Comparison of ENCODE assay signal across 18 cellular contexts in genomic region chr15:44081223-44082013, GRCh38.
A peak's percentile ranks its signal among the peaks of the same experiment; 100 is the strongest.
DNase-seq lines count a peak whose midpoint lies in the region; ATAC-seq and TF ChIP-seq lines count a peak whose summit lies in the region.
"Had no signal": no experiment of that assay in that cellular context is flagged by ENCODE, and none has a peak within 500 bp of the region (broad histone marks: within the 10 kb centered on the region; RNA-seq: fewer than 3 reads in every experiment).

No MANE protein-coding gene starts in this region.

- H3K4me3 ChIP-seq in aorta (ENCODE audit: low read length in 2 of 2) (no peak overlapping the region), SJCRH30 (no peak overlapping the region)
- H3K4me3 ChIP-seq: esophagus squamous epithelium, left lung had no signal

- H3K36me3 Mint-ChIP-seq in chondrocyte (ENCODE audit: low read depth): no peaks in the 10 kb centered on the region
- H3K36me3 Mint-ChIP-seq: naive B cell had no signal

- H3K9me3 ChIP-seq in aorta (ENCODE audit: control insufficient read depth, low read length) (no peaks in the 10 kb centered on the region), SJCRH30 (replicated peaks) (peaks cover 2% of the 10 kb centered on the region; the same call in 1 of the 2 replicates)
- H3K9me3 ChIP-seq: esophagus squamous epithelium, left lung had no signal

- no peaks in the 10 kb centered on the region for H3K27me3 Mint-ChIP-seq in chondrocyte (ENCODE audit: low read depth)
- H3K27me3 Mint-ChIP-seq: progenitor cell of endocrine pancreas had no signal

- H3K27ac ChIP-seq in aorta (ENCODE audit: low read depth in 1 of 2, low read length in 2 of 2) (no peak overlapping the region), SJCRH30 (no peak overlapping the region)
- H3K27ac ChIP-seq: esophagus squamous epithelium, left lung had no signal

- no peaks in the 10 kb centered on the region for H3K4me1 ChIP-seq in aorta (ENCODE audit: control insufficient read depth in 1 of 2, insufficient read depth in 2 of 2, low read length in 2 of 2)
- no peaks in the 10 kb centered on the region; the same call in 1 of the 2 replicates for H3K4me1 ChIP-seq in SJCRH30
- H3K4me1 ChIP-seq: esophagus squamous epithelium, left lung had no signal

- peak overlapping the region; percentile 88 for H3K27ac Mint-ChIP-seq in chondrocyte (ENCODE audit: unreplicated experiment)
- H3K27ac Mint-ChIP-seq: activated CD4-positive, alpha-beta memory T cell treated with anti-CD3 and anti-CD28 coated beads, Interleukin-2, amount 10 ng/mL, durations not matched to agents 7 days and 5 days; naive B cell; progenitor cell of endocrine pancreas had no signal

- peak overlapping the region; percentile 37 for H3K4me3 Mint-ChIP-seq in chondrocyte (ENCODE audit: unreplicated experiment)
- H3K4me3 Mint-ChIP-seq: activated CD4-positive, alpha-beta memory T cell treated with anti-CD3 and anti-CD28 coated beads, Interleukin-2, amount 10 ng/mL, durations not matched to agents 7 days and 5 days; naive B cell had no signal

- H3K9me3 Mint-ChIP-seq in chondrocyte (ENCODE audit: low read depth): peaks cover 5% of the 10 kb centered on the region
- H3K9me3 Mint-ChIP-seq: activated CD4-positive, alpha-beta memory T cell treated with anti-CD3 and anti-CD28 coated beads, Interleukin-2, amount 10 ng/mL, durations not matched to agents 7 days and 5 days had no signal

- intact Hi-C loops in aorta (cut with DNase I): no loop called here

- 46 to 51% methylated on average over 5 of the region's 5 CpGs for WGBS in aorta, 2 donors

- no peak for TF ChIP-seq CTCF in chondrocyte (IDR thresholded peaks at IDR 0.05)

- H3K36me3 ChIP-seq in aorta (ENCODE audit: control insufficient read depth in 1 of 2, insufficient read depth in 2 of 2, low read length in 1 of 2): no peaks in the 10 kb centered on the region
- no peaks in the 10 kb centered on the region for H3K36me3 ChIP-seq in SJCRH30
- H3K36me3 ChIP-seq: esophagus squamous epithelium, left lung had no signal

- no peak for ATAC-seq in HG02981 (IDR thresholded peaks at IDR 0.05; ENCODE audit: unreplicated experiment)
- ATAC-seq in aorta (ENCODE audit: low FRiP score): no peak
- ATAC-seq: left lung, PC-3 had no signal

- DNase-seq in Daoy (ENCODE audit: low read depth) (peak; percentile 15), RPMI7951 (ENCODE audit: low read depth) (peak; percentile 54), chondrocyte (ENCODE audit: low spot score) (no peak), kidney glomerular epithelial cell (lab: John Stamatoyannopoulos, UW) (peak; percentile 11), aorta (no peak), T-helper 1 cell (no peak), SJCRH30 (no peak)
- DNase-seq: activated CD4-positive, alpha-beta memory T cell treated with anti-CD3 and anti-CD28 coated beads, Interleukin-2, amount 10 ng/mL, durations not matched to agents 7 days and 5 days; activated T-cell treated with anti-CD3 and anti-CD28 coated beads, Interleukin-2, amount 50 U/mL, for 48 hours; AML-193; esophagus squamous epithelium; left lung; naive B cell; NCI-H1694; NCI-H510A; PC-3 had no signal

- no peaks in the 10 kb centered on the region for H3K27me3 ChIP-seq in aorta (ENCODE audit: control insufficient read depth in 1 of 2, insufficient read depth in 2 of 2, low read length in 1 of 2)
- no peaks in the 10 kb centered on the region for H3K27me3 ChIP-seq in SJCRH30
- H3K27me3 ChIP-seq: esophagus squamous epithelium had no signal

- peaks cover 44% of the 10 kb centered on the region for H3K4me1 Mint-ChIP-seq in chondrocyte (ENCODE audit: low read depth)
- H3K4me1 Mint-ChIP-seq: activated CD4-positive, alpha-beta memory T cell treated with anti-CD3 and anti-CD28 coated beads, Interleukin-2, amount 10 ng/mL, durations not matched to agents 7 days and 5 days had no signal

Comparison
In these comparisons a context has a peak if more than half of its experiments do, and no peak if none do; other contexts are left out.
1. DNase-seq: peak in Daoy (single experiment), RPMI7951 (single experiment) and kidney glomerular epithelial cell (single experiment); none in chondrocyte (single experiment), aorta (0 of 2), T-helper 1 cell (0 of 5) and SJCRH30 (0 of 2).